1 cellular context compared by ENCODE assay signal in the genomic region with DNA sequence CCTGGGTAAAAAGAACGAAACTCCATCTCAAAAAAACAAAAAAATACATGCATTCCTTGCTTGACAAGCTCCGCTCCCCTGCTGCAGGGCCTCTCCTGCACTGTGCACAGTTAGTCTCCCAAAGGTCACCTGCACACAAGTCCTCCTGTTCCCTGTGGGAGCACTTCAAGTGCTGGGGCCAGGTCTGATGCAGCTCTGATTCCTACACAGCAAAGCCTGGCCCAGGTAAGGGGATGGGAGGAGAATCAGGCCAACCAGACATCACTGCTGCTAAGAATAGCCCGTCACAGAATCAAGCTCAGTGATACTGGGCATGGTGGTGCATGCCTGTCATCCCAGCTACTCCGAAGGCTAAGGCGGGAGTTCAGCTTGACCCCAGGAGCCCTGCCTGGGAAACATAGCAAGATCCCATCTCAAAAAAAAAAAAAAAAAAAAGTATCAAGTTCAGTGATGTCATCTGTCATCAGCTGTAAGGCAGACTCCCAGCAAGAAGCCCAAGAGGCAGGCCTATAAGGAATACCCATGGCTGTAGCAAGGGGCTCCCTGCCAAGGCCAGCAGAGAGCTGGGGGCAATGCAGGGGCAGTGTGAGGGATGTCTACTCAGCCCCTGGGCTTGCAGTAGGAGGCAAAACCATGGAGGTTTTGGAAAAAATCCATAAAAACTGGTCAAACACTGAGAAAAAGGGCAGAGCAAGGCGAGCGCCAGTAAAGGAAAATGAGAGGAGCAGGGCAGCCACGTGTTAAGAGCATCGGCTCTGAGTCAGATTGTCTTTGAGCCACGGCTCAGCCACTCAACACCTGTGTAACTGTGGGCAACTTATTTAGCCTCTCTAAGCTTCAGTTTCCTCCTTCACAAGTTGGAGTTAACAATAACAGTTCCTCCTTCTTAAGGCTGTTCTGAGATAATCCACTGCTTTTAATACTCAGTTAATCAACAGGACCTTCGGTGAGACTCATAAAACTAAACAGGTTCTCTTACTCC.
TF ChIP-seq lines count a peak whose summit lies in the region.

No MANE protein-coding gene starts in this region.

TF ChIP-seq in A549, 52 proteins besides CTCF, POLR2A, EP300 and RAD21:
- TF ChIP-seq ZC3H11A (IDR thresholded peaks at IDR 0.05) (no peak), NR3C1 (IDR thresholded peaks at IDR 0.05) (no peak), TP53 (CRISPR knock-in tag; IDR thresholded peaks at IDR 0.05) (no peak), RCOR1 (IDR thresholded peaks at IDR 0.05; ENCODE audit: low read depth, low read length) (no peak), EHMT2 (IDR thresholded peaks at IDR 0.05; ENCODE audit: low read depth) (no peak), NPAS2 (CRISPR knock-in tag; IDR thresholded peaks at IDR 0.05; ENCODE audit: borderline replicate concordance) (no peak), KDM5A (IDR thresholded peaks at IDR 0.05) (no peak), BHLHE40 (IDR thresholded peaks at IDR 0.05; ENCODE audit: low read depth, low read length) (no peak)
- TF ChIP-seq, protein P1, sequence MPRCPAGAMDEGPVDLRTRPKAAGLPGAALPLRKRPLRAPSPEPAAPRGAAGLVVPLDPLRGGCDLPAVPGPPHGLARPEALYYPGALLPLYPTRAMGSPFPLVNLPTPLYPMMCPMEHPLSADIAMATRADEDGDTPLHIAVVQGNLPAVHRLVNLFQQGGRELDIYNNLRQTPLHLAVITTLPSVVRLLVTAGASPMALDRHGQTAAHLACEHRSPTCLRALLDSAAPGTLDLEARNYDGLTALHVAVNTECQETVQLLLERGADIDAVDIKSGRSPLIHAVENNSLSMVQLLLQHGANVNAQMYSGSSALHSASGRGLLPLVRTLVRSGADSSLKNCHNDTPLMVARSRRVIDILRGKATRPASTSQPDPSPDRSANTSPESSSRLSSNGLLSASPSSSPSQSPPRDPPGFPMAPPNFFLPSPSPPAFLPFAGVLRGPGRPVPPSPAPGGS (IDR thresholded peaks at IDR 0.05): no peak
- TF ChIP-seq, protein P2, sequence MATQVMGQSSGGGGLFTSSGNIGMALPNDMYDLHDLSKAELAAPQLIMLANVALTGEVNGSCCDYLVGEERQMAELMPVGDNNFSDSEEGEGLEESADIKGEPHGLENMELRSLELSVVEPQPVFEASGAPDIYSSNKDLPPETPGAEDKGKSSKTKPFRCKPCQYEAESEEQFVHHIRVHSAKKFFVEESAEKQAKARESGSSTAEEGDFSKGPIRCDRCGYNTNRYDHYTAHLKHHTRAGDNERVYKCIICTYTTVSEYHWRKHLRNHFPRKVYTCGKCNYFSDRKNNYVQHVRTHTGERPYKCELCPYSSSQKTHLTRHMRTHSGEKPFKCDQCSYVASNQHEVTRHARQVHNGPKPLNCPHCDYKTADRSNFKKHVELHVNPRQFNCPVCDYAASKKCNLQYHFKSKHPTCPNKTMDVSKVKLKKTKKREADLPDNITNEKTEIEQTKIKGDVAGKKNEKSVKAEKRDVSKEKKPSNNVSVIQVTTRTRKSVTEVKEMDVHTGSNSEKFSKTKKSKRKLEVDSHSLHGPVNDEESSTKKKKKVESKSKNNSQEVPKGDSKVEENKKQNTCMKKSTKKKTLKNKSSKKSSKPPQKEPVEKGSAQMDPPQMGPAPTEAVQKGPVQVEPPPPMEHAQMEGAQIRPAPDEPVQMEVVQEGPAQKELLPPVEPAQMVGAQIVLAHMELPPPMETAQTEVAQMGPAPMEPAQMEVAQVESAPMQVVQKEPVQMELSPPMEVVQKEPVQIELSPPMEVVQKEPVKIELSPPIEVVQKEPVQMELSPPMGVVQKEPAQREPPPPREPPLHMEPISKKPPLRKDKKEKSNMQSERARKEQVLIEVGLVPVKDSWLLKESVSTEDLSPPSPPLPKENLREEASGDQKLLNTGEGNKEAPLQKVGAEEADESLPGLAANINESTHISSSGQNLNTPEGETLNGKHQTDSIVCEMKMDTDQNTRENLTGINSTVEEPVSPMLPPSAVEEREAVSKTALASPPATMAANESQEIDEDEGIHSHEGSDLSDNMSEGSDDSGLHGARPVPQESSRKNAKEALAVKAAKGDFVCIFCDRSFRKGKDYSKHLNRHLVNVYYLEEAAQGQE (IDR thresholded peaks at IDR 0.05): no peak
